ENCODE assay signal across 12 cellular contexts in the genomic region with DNA sequence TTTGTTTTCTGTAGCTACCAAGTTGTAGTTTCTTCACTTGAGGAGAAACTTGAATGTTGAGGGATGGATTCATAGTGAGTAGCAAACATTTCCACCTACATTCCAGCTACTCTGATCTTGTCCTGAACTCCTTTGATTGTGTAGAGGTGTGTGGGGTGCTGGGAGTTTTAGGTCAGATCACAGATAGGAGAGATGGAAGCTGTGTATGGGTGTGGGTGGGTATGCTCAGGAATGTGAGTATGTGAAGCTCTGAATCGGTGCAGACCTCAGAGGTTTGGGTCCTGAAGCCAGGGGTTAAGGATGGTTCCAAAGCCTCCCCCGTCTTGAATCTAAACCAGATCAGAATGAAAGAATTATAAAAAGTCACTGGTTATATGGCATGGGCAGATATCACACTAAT.
"Had no signal": no experiment of that assay in that cellular context is flagged by ENCODE, and none has a peak within 500 bp of the region (broad histone marks: within the 10 kb centered on the region; RNA-seq: fewer than 3 reads in every experiment).

No MANE protein-coding gene starts in this region.

- H3K27me3 ChIP-seq: vagina had no signal

- H3K4me1 Mint-ChIP-seq: naive B cell had no signal

- H3K9me3 ChIP-seq: prostate gland, vagina had no signal

- H3K4me3 ChIP-seq: prostate gland, vagina had no signal

- H3K27me3 Mint-ChIP-seq: activated CD4-positive, alpha-beta memory T cell treated with anti-CD3 and anti-CD28 coated beads for 36 hours; stimulated activated naive CD8-positive, alpha-beta T cell treated with anti-CD3 and anti-CD28 coated beads, Interleukin-15, Interleukin-2, amounts not matched to agents 100 ng/mL and 50 ng/mL, for 24 hours had no signal

- DNase-seq: activated CD4-positive, alpha-beta memory T cell treated with anti-CD3 and anti-CD28 coated beads for 36 hours; activated T-cell treated with anti-CD3 and anti-CD28 coated beads, Interleukin-2, amount 50 U/mL, for 72 hours; effector memory CD4-positive, alpha-beta T cell; hippocampal formation; naive B cell; stimulated activated CD4-positive, alpha-beta T cell treated with anti-CD3 and anti-CD28 coated beads, Interleukin-4, amount 100 ng/mL, for 1 hour; stimulated activated CD8-positive, alpha-beta memory T cell treated with anti-CD3 and anti-CD28 coated beads, Interleukin-4, amount 100 ng/mL, for 48 hours; SW 1271 had no signal

- H3K4me3 Mint-ChIP-seq: activated CD4-positive, alpha-beta memory T cell treated with anti-CD3 and anti-CD28 coated beads for 36 hours; activated T-cell treated with anti-CD3 and anti-CD28 coated beads, Interleukin-2, amount 50 U/mL, for 72 hours; naive B cell; stimulated activated naive CD8-positive, alpha-beta T cell treated with anti-CD3 and anti-CD28 coated beads, Interleukin-15, Interleukin-2, amounts not matched to agents 100 ng/mL and 50 ng/mL, for 24 hours had no signal

- H3K36me3 ChIP-seq: prostate gland, vagina had no signal

- H3K27ac Mint-ChIP-seq: activated CD4-positive, alpha-beta memory T cell treated with anti-CD3 and anti-CD28 coated beads for 36 hours; activated T-cell treated with anti-CD3 and anti-CD28 coated beads, Interleukin-2, amount 50 U/mL, for 72 hours; naive B cell; stimulated activated naive CD8-positive, alpha-beta T cell treated with anti-CD3 and anti-CD28 coated beads, Interleukin-15, Interleukin-2, amounts not matched to agents 100 ng/mL and 50 ng/mL, for 24 hours had no signal

- H3K27ac ChIP-seq: epithelial cell of prostate, prostate gland, vagina had no signal

- H3K9me3 Mint-ChIP-seq: activated CD4-positive, alpha-beta memory T cell treated with anti-CD3 and anti-CD28 coated beads for 36 hours; activated T-cell treated with anti-CD3 and anti-CD28 coated beads, Interleukin-2, amount 50 U/mL, for 72 hours; naive B cell; stimulated activated naive CD8-positive, alpha-beta T cell treated with anti-CD3 and anti-CD28 coated beads, Interleukin-15, Interleukin-2, amounts not matched to agents 100 ng/mL and 50 ng/mL, for 24 hours had no signal

- H3K36me3 Mint-ChIP-seq: activated CD4-positive, alpha-beta memory T cell treated with anti-CD3 and anti-CD28 coated beads for 36 hours; naive B cell had no signal
